8 cellular contexts compared by ENCODE assay signal in the genomic region with DNA sequence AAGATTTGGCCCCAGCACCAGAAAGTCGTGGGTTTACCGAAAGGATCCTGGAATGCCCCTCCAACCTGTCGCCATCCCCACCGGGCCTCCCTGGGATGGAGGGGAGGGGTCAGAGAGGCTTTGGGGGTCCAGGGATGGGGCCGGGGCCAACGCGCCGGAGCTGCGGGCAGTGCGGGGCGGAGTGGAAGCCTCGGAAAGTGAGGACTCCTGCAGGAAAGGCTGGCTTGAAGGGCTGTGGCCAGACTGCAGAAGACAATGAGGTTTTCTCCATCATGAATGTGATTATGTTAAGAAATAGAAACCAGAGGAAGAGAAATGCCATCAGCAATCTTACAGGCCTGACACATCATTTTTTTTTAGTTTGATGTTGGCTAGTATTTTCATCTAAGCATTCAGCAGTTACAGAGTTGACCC. TPM values are rescaled to one million over a fixed set of nuclear protein-coding genes. Genes with fewer than 3 reads are reported as not detected.
A peak's percentile ranks its signal among the peaks of the same experiment; 100 is the strongest.
DNase-seq lines count a peak whose midpoint lies in the region; ATAC-seq and TF ChIP-seq lines count a peak whose summit lies in the region.

No MANE protein-coding gene starts in this region.

- H3K27me3 Mint-ChIP-seq in activated T-helper 17 cell treated with anti-CD3 and anti-CD28 coated beads, Interleukin-2, amount 50 U/mL, for 72 hours: no peaks in the 10 kb centered on the region
- no peaks in the 10 kb centered on the region for H3K27me3 Mint-ChIP-seq in nephron (ENCODE audit: low read depth)
- H3K27me3 Mint-ChIP-seq in type B pancreatic cell: no peaks in the 10 kb centered on the region

- no peaks in the 10 kb centered on the region for H3K9me3 Mint-ChIP-seq in activated T-helper 17 cell treated with anti-CD3 and anti-CD28 coated beads, Interleukin-2, amount 50 U/mL, for 72 hours
- H3K9me3 Mint-ChIP-seq in nephron: no peaks in the 10 kb centered on the region
- H3K9me3 Mint-ChIP-seq in type B pancreatic cell: peaks cover 4% of the 10 kb centered on the region

- peaks cover 31% of the 10 kb centered on the region for H3K4me1 Mint-ChIP-seq in activated T-helper 17 cell treated with anti-CD3 and anti-CD28 coated beads, Interleukin-2, amount 50 U/mL, for 72 hours
- H3K4me1 Mint-ChIP-seq in nephron: peaks cover 44% of the 10 kb centered on the region
- peaks cover 38% of the 10 kb centered on the region for H3K4me1 Mint-ChIP-seq in type B pancreatic cell (ENCODE audit: unreplicated experiment)

- peak overlapping the region; percentile 95 for H3K4me3 Mint-ChIP-seq in activated T-helper 17 cell treated with anti-CD3 and anti-CD28 coated beads, Interleukin-2, amount 50 U/mL, for 72 hours
- H3K4me3 Mint-ChIP-seq in nephron: peak overlapping the region; percentile 85 to 87 (median 86)
- peak overlapping the region; percentile 93 for H3K4me3 Mint-ChIP-seq in type B pancreatic cell

- POLR2A ChIA-PET in HEK293 (lab: Yijun Ruan, JAX): interaction anchor here (1.0 to 1.6 kb wide), 2 partner anchors 62 to 67 kb away, joined by 3 read pairs; no protein-coding TSS in a partner anchor

- TF ChIP-seq CTCF in HEK293 (tag by site-specific recombination; IDR thresholded peaks at IDR 0.05) (no peak), fibroblast of villous mesenchyme (IDR thresholded peaks at IDR 0.05; ENCODE audit: insufficient read depth, low read depth, low read length) (no peak), nephron (IDR thresholded peaks at IDR 0.05; ENCODE audit: unreplicated experiment in 3 of 3) (no peak), type B pancreatic cell (conservative IDR thresholded peaks at IDR 0.05) (no peak)

- CTCF ChIA-PET in HEK293 (lab: Yijun Ruan, JAX): no interaction called here

- peaks cover 48% of the 10 kb centered on the region for H3K36me3 Mint-ChIP-seq in activated T-helper 17 cell treated with anti-CD3 and anti-CD28 coated beads, Interleukin-2, amount 50 U/mL, for 72 hours (ENCODE audit: low read depth)
- H3K36me3 Mint-ChIP-seq in nephron (ENCODE audit: low read depth) (peaks cover 6% of the 10 kb centered on the region), type B pancreatic cell (peaks cover 5% of the 10 kb centered on the region)

- DNase-seq in SKM-1 treated with dmso at 0.1 percent for 144 hours (lab: John Stamatoyannopoulos, UW; ENCODE audit: unreplicated experiment): peak; percentile 43
- no peak for DNase-seq in SKM-1 (lab: John Stamatoyannopoulos, UW; ENCODE audit: unreplicated experiment)
- peak; percentile 64 for DNase-seq in NCI-H146 (lab: John Stamatoyannopoulos, UW)
- DNase-seq in fibroblast of villous mesenchyme (ENCODE audit: low read depth): peak; percentile 48
- peak; percentile 70 for DNase-seq in type B pancreatic cell (ENCODE audit: extremely low spot score, unreplicated experiment)

- peak overlapping the region; percentile 86; the same call in 1 of the 2 replicates for H3K27ac ChIP-seq in HEK293 (ENCODE audit: extremely low read depth, low read depth, low read length)

- no peaks in the 10 kb centered on the region for H3K9me3 ChIP-seq in HEK293 (ENCODE audit: control insufficient read depth, insufficient read depth, low read depth, low read length)

- ATAC-seq in activated T-helper 17 cell treated with anti-CD3 and anti-CD28 coated beads, Interleukin-2, amount 50 U/mL, for 72 hours (replicated peaks): peak; percentile 41

- H3K36me3 ChIP-seq in HEK293 (ENCODE audit: control insufficient read depth in 2 of 2, insufficient read depth in 1 of 2, low read length in 2 of 2): no peaks in the 10 kb centered on the region; a peak in 1 of 3 replicates

- H3K4me1 ChIP-seq in HEK293 (ENCODE audit: control insufficient read depth, insufficient read depth, low read length): 0 out of 2 replicates have a peak, but pooled peaks cover 3% of the 10 kb centered on the region

- H3K27ac Mint-ChIP-seq in activated T-helper 17 cell treated with anti-CD3 and anti-CD28 coated beads, Interleukin-2, amount 50 U/mL, for 72 hours: peak overlapping the region; percentile 91
- peak overlapping the region; percentile 65 to 80 (median 70) for H3K27ac Mint-ChIP-seq in nephron
- peak overlapping the region; percentile 92 for H3K27ac Mint-ChIP-seq in type B pancreatic cell

- peak overlapping the region; percentile 95 for H3K4me3 ChIP-seq in HEK293 (ENCODE audit: low read depth, low read length)
- H3K4me3 ChIP-seq in fibroblast of villous mesenchyme (ENCODE audit: low read depth, low read length): peak overlapping the region; percentile 95

TF ChIP-seq in HEK293, 187 proteins besides CTCF, POLR2A, EP300 and RAD21:
- TF ChIP-seq ZNF707 (tag by site-specific recombination; IDR thresholded peaks at IDR 0.05) (no peak), ZNF335 (tag by site-specific recombination; conservative IDR thresholded peaks at IDR 0.05) (peak; percentile 54), SCRT2 (tag by site-specific recombination; IDR thresholded peaks at IDR 0.05) (peak; percentile 69), GLIS2 (tag by site-specific recombination; IDR thresholded peaks at IDR 0.05) (peak; percentile 93), ZNF501 (tag by site-specific recombination; IDR thresholded peaks at IDR 0.05) (peak; percentile 64), ZNF366 (tag by site-specific recombination; conservative IDR thresholded peaks at IDR 0.05) (0 out of 2 replicates have a peak, but pooled peaks have one; percentile 6), PRDM1 (tag by site-specific recombination; IDR thresholded peaks at IDR 0.05) (peak; percentile 71), ZNF791 (tag by site-specific recombination; IDR thresholded peaks at IDR 0.05) (no peak)

RNA-seq across cellular contexts. Expression of a gene that starts 0.7 kb away (rescaled TPM):
- total RNA-seq in activated T-helper 17 cell treated with anti-CD3 and anti-CD28 coated beads, Interleukin-2, amount 50 U/mL, for 72 hours: 100 to 1,000 TPM in 1 of 2 donors, 10 to 100 TPM in 1; 62.2 to 120 TPM
- total RNA-seq in fibroblast of villous mesenchyme (29.6 and 57.0 TPM in 2 replicates), type B pancreatic cell (ENCODE audit: low replicate concordance) (47.6 and 52.5 TPM in 2 replicates)
